23 cellular contexts compared by ENCODE assay signal in the genomic region with DNA sequence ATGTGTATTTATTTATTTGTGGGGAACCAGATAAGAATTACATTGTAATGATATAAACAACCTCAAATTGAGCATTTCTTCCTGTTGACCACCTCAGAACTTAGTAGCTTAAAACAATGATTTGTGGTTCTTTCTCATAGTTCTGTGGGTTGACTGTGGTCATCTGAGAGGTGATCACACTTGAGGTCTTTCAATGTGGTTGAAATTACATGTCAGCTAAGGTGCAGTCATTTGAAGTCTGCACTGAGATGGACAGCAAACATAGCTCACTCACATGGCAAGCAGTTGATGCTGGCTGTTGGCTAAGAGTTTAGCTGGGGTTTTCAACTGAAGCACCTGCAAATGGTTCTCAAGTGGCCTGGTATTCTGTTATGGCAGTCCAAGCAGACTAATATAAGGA.
"Had no signal": no experiment of that assay in that cellular context is flagged by ENCODE, and none has a peak within 500 bp of the region (broad histone marks: within the 10 kb centered on the region; RNA-seq: fewer than 3 reads in every experiment).

No MANE protein-coding gene starts in this region.

- DNase-seq: natural killer cell; occipital lobe; pancreas; right cardiac atrium; right lobe of liver; sigmoid colon; small intestine; stimulated activated CD4-positive, alpha-beta T cell treated with anti-CD3 and anti-CD28 coated beads, Interleukin-15, amount 100 ng/mL, for 24 hours; stimulated activated CD4-positive, alpha-beta T cell treated with anti-CD3 and anti-CD28 coated beads, Interleukin-2, amount 100 ng/mL, for 24 hours; stimulated activated CD4-positive, alpha-beta T cell treated with anti-CD3 and anti-CD28 coated beads, Interleukin-2, amount 100 ng/mL, for 48 hours; stimulated activated CD4-positive, alpha-beta T cell treated with anti-CD3 and anti-CD28 coated beads, Interleukin-4, amount 100 ng/mL, for 24 hours; stimulated activated naive B cell treated with anti-CD40 and anti-IgM and Interleukin-4, amounts not matched to agents 10 μg/mL and 1 μg/mL and 100 μg/mL, for 72 hours; stimulated activated naive CD4-positive, alpha-beta T cell treated with Interleukin-2 at 50 U/mL for 16 hours; stomach; thyroid gland; trophoblast cell; upper lobe of left lung had no signal

- H3K4me3 ChIP-seq: neural progenitor cell, pancreas, prostate gland, right lobe of liver, sigmoid colon, stomach, thoracic aorta, thyroid gland, tibial nerve, upper lobe of left lung, vagina had no signal

- ATAC-seq: natural killer cell; pancreas; right cardiac atrium; right lobe of liver; stimulated activated effector memory CD8-positive, alpha-beta T cell treated with anti-CD3 and anti-CD28 coated beads, Interleukin-12 subunit alpha, Interleukin-12 subunit beta, amount 100 ng/mL, for 72 hours; stimulated activated naive B cell treated with anti-CD40 and anti-IgM and Interleukin-4, amounts not matched to agents 10 μg/mL and 1 μg/mL and 100 μg/mL, for 72 hours had no signal
